In genomic region chr1:7648761-7649384, GRCh38 we compare ENCODE assay signal across 15 cellular contexts.
DNase-seq lines count a peak whose midpoint lies in the region; ATAC-seq and TF ChIP-seq lines count a peak whose summit lies in the region.
"Had no signal": no experiment of that assay in that cellular context is flagged by ENCODE, and none has a peak within 500 bp of the region (broad histone marks: within the 10 kb centered on the region; RNA-seq: fewer than 3 reads in every experiment).

No MANE protein-coding gene starts in this region.

- DNase-seq in Right ventricle myocardium inferior (ENCODE audit: missing footprints) (peak; percentile 72), cardiac septum (ENCODE audit: low spot score) (no peak), body of pancreas (peak; percentile 33 to 80 (median 78)), left lobe of liver (ENCODE audit: low spot score) (peak; percentile 54), activated gamma-delta T cell treated with Interleukin-2 at 50 U/mL for 16 hours (no peak), superior temporal gyrus (ENCODE audit: extremely low spot score) (no peak), NCI-H1105 treated with DMSO at 0.1 percent for 48 hours (lab: John Stamatoyannopoulos, UW) (no peak), COLO668 (lab: John Stamatoyannopoulos, UW; ENCODE audit: unreplicated experiment) (no peak)
- DNase-seq: activated CD4-positive, alpha-beta memory T cell treated with anti-CD3 and anti-CD28 coated beads for 36 hours; activated naive CD4-positive, alpha-beta T cell treated with anti-CD3 and anti-CD28 coated beads, Interleukin-2, amount 50 U/mL, for 16 hours; glutamatergic neuron; NCI-H1092; stimulated activated CD4-positive, alpha-beta T cell treated with anti-CD3 and anti-CD28 coated beads, Interleukin-4, amount 100 ng/mL, for 24 hours; T-helper 1 cell had no signal

- no peaks in the 10 kb centered on the region for H3K36me3 ChIP-seq in body of pancreas (replicated peaks in 1 of 2; ENCODE audit: insufficient read depth in 1 of 2, low read depth in 2 of 2)

- no peak for TF ChIP-seq POLR2A in body of pancreas (IDR thresholded peaks at IDR 0.05)

- H3K4me1 ChIP-seq in body of pancreas, result peaks cover 5% of the 10 kb centered on the region
- H3K4me1 ChIP-seq: parathyroid adenoma had no signal

- H3K27ac ChIP-seq in body of pancreas, result peak overlapping the region in 1 of 4 donors; percentile 12
- H3K27ac ChIP-seq: parathyroid adenoma had no signal

- no peak for TF ChIP-seq CTCF in body of pancreas (IDR thresholded peaks at IDR 0.05)

- intact Hi-C loops in Right ventricle myocardium inferior (cut with DNase I) (loop anchor here (5.0 to 10.0 kb wide), 4 partner anchors 67 to 427 kb away; no protein-coding TSS in a partner anchor), cardiac septum (cut with DNase I) (loop anchor here (5.0 to 10.0 kb wide), 6 partner anchors 67 to 922 kb away; no protein-coding TSS in a partner anchor), body of pancreas (cut with DNase I) (loop anchor here (5.0 kb wide), 2 partner anchors 607 to 927 kb away; no protein-coding TSS in a partner anchor)

- no peak overlapping the region for H3K4me3 ChIP-seq in body of pancreas

- no peaks in the 10 kb centered on the region for H3K27me3 ChIP-seq in body of pancreas

- ATAC-seq in Right ventricle myocardium inferior (peak; percentile 35), body of pancreas (peak; percentile 41), left lobe of liver (peak; percentile 45)

- WGBS in body of pancreas, 2 donors, result 39% methylated on average over 14 of the region's 14 CpGs; no CpG with 5 or more reads in 1 of the 2 donors

- no peaks in the 10 kb centered on the region for H3K9me3 ChIP-seq in body of pancreas

Comparison
In these comparisons a context has a peak if more than half of its experiments do, and no peak if none do; other contexts are left out.
1. DNase-seq: peak in Right ventricle myocardium inferior (single experiment), body of pancreas (4 of 4) and left lobe of liver (single experiment); none in cardiac septum (single experiment), activated gamma-delta T cell treated with Interleukin-2 at 50 U/mL for 16 hours (single experiment), superior temporal gyrus (single experiment), NCI-H1105 treated with DMSO at 0.1 percent for 48 hours (single experiment) and COLO668 (single experiment).
2. Peak in every context shown above with its lines, with median percentiles within 50 percentile points of each other: ATAC-seq.